9 cellular contexts compared by ENCODE assay signal in genomic region chr16:88287219-88287618, GRCh38.
DNase-seq lines count a peak whose midpoint lies in the region; ATAC-seq, FAIRE-seq and TF ChIP-seq lines count a peak whose summit lies in the region.
"Had no signal": no experiment of that assay in that cellular context is flagged by ENCODE, and none has a peak within 500 bp of the region (broad histone marks: within the 10 kb centered on the region; RNA-seq: fewer than 3 reads in every experiment).

No MANE protein-coding gene starts in this region.

- H2AFZ ChIP-seq in Karpas-422 (ENCODE audit: low read length) = no peak overlapping the region
- no peak overlapping the region for H2AFZ ChIP-seq in smooth muscle cell (ENCODE audit: low read depth)

- H3K9me3 ChIP-seq in Karpas-422 (ENCODE audit: low read length) (peaks cover 31% of the 10 kb centered on the region), smooth muscle cell (replicated peaks; ENCODE audit: low read depth) (no peaks in the 10 kb centered on the region)

- H3K27ac Mint-ChIP-seq in activated naive CD4-positive, alpha-beta T cell treated with anti-CD3 and anti-CD28 coated beads for 36 hours = no peak overlapping the region

- no peak overlapping the region for H3K4me3 Mint-ChIP-seq in activated naive CD4-positive, alpha-beta T cell treated with anti-CD3 and anti-CD28 coated beads for 36 hours

- no peaks in the 10 kb centered on the region for H3K9me2 ChIP-seq in Karpas-422 (replicated peaks; ENCODE audit: insufficient read depth, low read length)

- ATAC-seq in GM19452 (IDR thresholded peaks at IDR 0.05; ENCODE audit: unreplicated experiment) (no peak), HG02610 (IDR thresholded peaks at IDR 0.05; ENCODE audit: unreplicated experiment) (no peak), GM21381 (IDR thresholded peaks at IDR 0.05; ENCODE audit: unreplicated experiment) (no peak)

- H3K4me3 ChIP-seq in Karpas-422 (ENCODE audit: low read length) = no peak overlapping the region
- no peak overlapping the region for H3K4me3 ChIP-seq in bronchial epithelial cell (ENCODE audit: low read depth, low read length)
- H3K4me3 ChIP-seq in smooth muscle cell = no peak overlapping the region

- no peak overlapping the region for H3K4me2 ChIP-seq in Karpas-422 (ENCODE audit: low read depth, low read length, poor library complexity, severe bottlenecking)
- H3K4me2 ChIP-seq in smooth muscle cell = no peak overlapping the region

- H3K79me2 ChIP-seq in Karpas-422 (ENCODE audit: low read length) (no peaks in the 10 kb centered on the region), smooth muscle cell (ENCODE audit: low read depth) (no peaks in the 10 kb centered on the region)

- TF ChIP-seq CTCF in bronchial epithelial cell (IDR thresholded peaks at IDR 0.05; ENCODE audit: insufficient read depth, low read length, severe bottlenecking) (peak; percentile 43), smooth muscle cell (IDR thresholded peaks at IDR 0.05; ENCODE audit: borderline replicate concordance, insufficient read depth, poor library complexity, severe bottlenecking) (peak; percentile 67)

- DNase-seq in activated naive CD4-positive, alpha-beta T cell treated with anti-CD3 and anti-CD28 coated beads for 36 hours = peak; percentile 51
- DNase-seq in activated naive CD4-positive, alpha-beta T cell treated with anti-CD3 and anti-CD28 coated beads, Interleukin-2, amount 50 U/mL, for 16 hours = no peak
- DNase-seq in Karpas-422 (peak; percentile 53), bronchial epithelial cell (ENCODE audit: low read depth) (no peak), smooth muscle cell (lab: John Stamatoyannopoulos, UW; ENCODE audit: unreplicated experiment) (no peak)
- DNase-seq: anterior cingulate cortex had no signal

- H3K4me1 ChIP-seq in Karpas-422 (ENCODE audit: low read length) = no peaks in the 10 kb centered on the region
- H3K4me1 ChIP-seq in smooth muscle cell (ENCODE audit: low read depth) = no peaks in the 10 kb centered on the region

- H3K27ac ChIP-seq in Karpas-422 (ENCODE audit: low read length) (no peak overlapping the region), smooth muscle cell (ENCODE audit: low read depth) (no peak overlapping the region)

- H3F3A ChIP-seq in smooth muscle cell (ENCODE audit: low read depth) = peaks cover 6% of the 10 kb centered on the region

- no peaks in the 10 kb centered on the region for H4K20me1 ChIP-seq in Karpas-422 (ENCODE audit: insufficient read depth, low read depth, low read length)
- no peaks in the 10 kb centered on the region for H4K20me1 ChIP-seq in smooth muscle cell (ENCODE audit: low read depth)

- H3K36me3 ChIP-seq in Karpas-422 (ENCODE audit: insufficient read depth, low read length) (no peaks in the 10 kb centered on the region), bronchial epithelial cell (ENCODE audit: control insufficient read depth, insufficient read depth, low read length) (no peaks in the 10 kb centered on the region), smooth muscle cell (ENCODE audit: low read depth) (no peaks in the 10 kb centered on the region)

- no peaks in the 10 kb centered on the region for H3K9me3 Mint-ChIP-seq in activated naive CD4-positive, alpha-beta T cell treated with anti-CD3 and anti-CD28 coated beads for 36 hours

- no peaks in the 10 kb centered on the region for H3K4me1 Mint-ChIP-seq in activated naive CD4-positive, alpha-beta T cell treated with anti-CD3 and anti-CD28 coated beads for 36 hours (ENCODE audit: low read depth)

- H3K27me3 Mint-ChIP-seq in activated naive CD4-positive, alpha-beta T cell treated with anti-CD3 and anti-CD28 coated beads for 36 hours (ENCODE audit: low read depth) = peaks cover 4% of the 10 kb centered on the region

- H3K36me3 Mint-ChIP-seq in activated naive CD4-positive, alpha-beta T cell treated with anti-CD3 and anti-CD28 coated beads for 36 hours (ENCODE audit: low read depth) = no peaks in the 10 kb centered on the region

- WGBS in smooth muscle cell (ENCODE audit: low lambda C conversion rate) = 91% methylated on average over 3 of the region's 3 CpGs

- no peak for FAIRE-seq in bronchial epithelial cell (lab: Jason Lieb, UNC)

- H3K27me3 ChIP-seq in Karpas-422 (ENCODE audit: low read length) (no peaks in the 10 kb centered on the region), bronchial epithelial cell (ENCODE audit: control insufficient read depth, insufficient read depth, low read length) (no peaks in the 10 kb centered on the region), smooth muscle cell (ENCODE audit: low read depth) (no peaks in the 10 kb centered on the region)

- CTCF ChIA-PET in activated naive CD4-positive, alpha-beta T cell treated with anti-CD3 and anti-CD28 coated beads for 36 hours (lab: Charles Lee) = interaction anchor here (1.4 kb wide), 1 partner anchor 11 kb away, joined by 3 read pairs; no protein-coding TSS in a partner anchor

- H3K9ac ChIP-seq in Karpas-422 (ENCODE audit: low read length) (no peak overlapping the region), smooth muscle cell (ENCODE audit: low read depth) (no peak overlapping the region)

- intact Hi-C loops in activated naive CD4-positive, alpha-beta T cell treated with anti-CD3 and anti-CD28 coated beads for 36 hours (cut with micrococcal nuclease) = no loop called here

Comparison
In these comparisons a context has a peak if more than half of its experiments do, and no peak if none do; other contexts are left out.
1. DNase-seq: peak in activated naive CD4-positive, alpha-beta T cell treated with anti-CD3 and anti-CD28 coated beads for 36 hours (single experiment) and Karpas-422 (single experiment); none in activated naive CD4-positive, alpha-beta T cell treated with anti-CD3 and anti-CD28 coated beads, Interleukin-2, amount 50 U/mL, for 16 hours (single experiment), bronchial epithelial cell (single experiment) and smooth muscle cell (single experiment).